Comparison of ENCODE assay signal across 8 cellular contexts in the genomic region with DNA sequence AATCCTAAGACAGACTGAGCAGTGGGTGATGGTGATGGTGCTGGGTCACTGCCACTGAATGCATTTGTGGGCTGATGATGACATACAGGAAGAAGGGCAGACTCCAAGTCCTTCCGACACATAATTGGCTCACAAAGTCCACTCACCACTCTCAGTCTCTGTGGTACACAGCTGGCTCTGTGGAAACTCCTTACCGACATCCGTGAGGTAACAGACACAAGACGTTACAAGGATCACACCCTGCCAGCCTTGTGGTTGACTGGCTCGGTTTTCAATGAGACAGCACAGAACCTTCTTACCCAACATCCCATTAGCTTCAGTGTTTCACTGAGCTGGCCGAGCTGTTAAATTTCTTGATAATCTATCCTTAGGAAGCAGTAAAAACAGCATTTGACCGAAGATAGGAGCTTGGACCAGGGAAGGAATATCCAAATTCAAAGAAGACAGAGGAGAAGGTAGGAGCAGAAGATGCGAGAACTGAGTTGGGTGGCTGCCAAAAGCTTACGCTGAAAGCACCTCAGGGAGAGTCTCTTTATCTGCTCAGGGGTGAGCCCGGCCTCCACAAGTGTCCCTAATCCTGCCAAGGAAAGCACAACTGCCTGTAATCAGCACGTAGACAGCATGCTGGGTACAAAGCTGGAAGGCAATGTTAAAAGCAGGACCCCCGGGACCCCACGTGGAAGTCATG. TPM values are rescaled to one million over a fixed set of nuclear protein-coding genes. Genes with fewer than 3 reads are reported as not detected.
DNase-seq lines count a peak whose midpoint lies in the region; ATAC-seq and TF ChIP-seq lines count a peak whose summit lies in the region.

No MANE protein-coding gene starts in this region.

- no peak overlapping the region for H3K4me2 ChIP-seq in neuronal stem cell (ENCODE audit: insufficient read depth, low read length, poor library complexity, severe bottlenecking)

- H3K79me1 ChIP-seq in neuronal stem cell (ENCODE audit: low read depth, low read length), result no peaks in the 10 kb centered on the region

- H3K27me3 Mint-ChIP-seq in activated CD4-positive, alpha-beta T cell treated with anti-CD3 and anti-CD28 coated beads, Interleukin-2, amount 10 ng/mL, durations not matched to agents 24 days and 14 days, result no peaks in the 10 kb centered on the region

- peak overlapping the region; percentile 33 for H3K4me3 Mint-ChIP-seq in activated CD4-positive, alpha-beta T cell treated with anti-CD3 and anti-CD28 coated beads, Interleukin-2, amount 10 ng/mL, durations not matched to agents 24 days and 14 days

- H3K36me3 ChIP-seq in esophagus muscularis mucosa (peaks cover 57 to 85% (median 82%) of the 10 kb centered on the region in 4 donors), neuronal stem cell (replicated peaks in 1 of 2; ENCODE audit: control insufficient read depth in 2 of 2, insufficient read depth in 2 of 2, low read length in 2 of 2) (peaks cover 35 to 73% of the 10 kb centered on the region in 2 donors)

- H3K14ac ChIP-seq in neuronal stem cell (ENCODE audit: low read length), result no peak overlapping the region

- no peak overlapping the region for H2BK15ac ChIP-seq in neuronal stem cell (ENCODE audit: low read length)

- H3K4me1 ChIP-seq in esophagus muscularis mucosa, result peaks cover 52 to 68% (median 55%) of the 10 kb centered on the region in 4 donors
- H3K4me1 ChIP-seq in neuronal stem cell (ENCODE audit: control insufficient read depth in 2 of 2, insufficient read depth in 1 of 2, low read depth in 1 of 2, low read length in 2 of 2), result peaks cover 2% of the 10 kb centered on the region in 2 donors

- no peaks in the 10 kb centered on the region for H3K9me3 ChIP-seq in esophagus muscularis mucosa
- no peaks in the 10 kb centered on the region for H3K9me3 ChIP-seq in neuronal stem cell (replicated peaks in 1 of 2; ENCODE audit: control insufficient read depth in 2 of 2, insufficient read depth in 1 of 2, low read depth in 1 of 2, low read length in 2 of 2)

- TF ChIP-seq EP300 in esophagus muscularis mucosa (IDR thresholded peaks at IDR 0.05), result no peak

- peak; percentile 72 for ATAC-seq in sciatic nerve
- no peak for ATAC-seq in GM21576 (IDR thresholded peaks at IDR 0.05; ENCODE audit: unreplicated experiment)

- no peak overlapping the region for H3K18ac ChIP-seq in neuronal stem cell (ENCODE audit: low read length)

- H3K27ac Mint-ChIP-seq in activated CD4-positive, alpha-beta T cell treated with anti-CD3 and anti-CD28 coated beads, Interleukin-2, amount 10 ng/mL, durations not matched to agents 24 days and 14 days, result peak overlapping the region; percentile 79

- no peak overlapping the region for H2AK5ac ChIP-seq in neuronal stem cell (ENCODE audit: low read depth, low read length)

- H3K27me3 ChIP-seq in esophagus muscularis mucosa (no peaks in the 10 kb centered on the region), neuronal stem cell (ENCODE audit: control insufficient read depth in 3 of 3, insufficient read depth in 3 of 3, low read depth in 1 of 3, low read length in 3 of 3) (no peaks in the 10 kb centered on the region)

- no peak for TF ChIP-seq POLR2A in esophagus muscularis mucosa (IDR thresholded peaks at IDR 0.05; ENCODE audit: low read depth)

- no peak overlapping the region for H2BK12ac ChIP-seq in neuronal stem cell (ENCODE audit: low read length)

- DNase-seq in activated CD4-positive, alpha-beta T cell treated with anti-CD3 and anti-CD28 coated beads, Interleukin-2, amount 10 ng/mL, durations not matched to agents 24 days and 14 days, result peak; percentile 76
- no peak for DNase-seq in activated CD4-positive, alpha-beta T cell treated with anti-CD3 and anti-CD28 coated beads for 1 hour
- DNase-seq in activated CD8-positive, alpha-beta memory T cell treated with anti-CD3 and anti-CD28 coated beads for 1 hour (ENCODE audit: extremely low read depth in 1 of 2, low read depth in 1 of 2), result peak; percentile 42 to 71
- DNase-seq in esophagus muscularis mucosa (ENCODE audit: extremely low spot score), result no peak
- no peak for DNase-seq in sciatic nerve (ENCODE audit: low spot score)
- DNase-seq in occipital lobe (lab: John Stamatoyannopoulos, UW), result no peak
- no peak for DNase-seq in neuronal stem cell (ENCODE audit: low spot score)

- no peak overlapping the region for H4K91ac ChIP-seq in neuronal stem cell (ENCODE audit: low read depth, low read length, poor library complexity)

- peak overlapping the region; percentile 60 to 74 (median 68) for H3K27ac ChIP-seq in esophagus muscularis mucosa (replicated peaks in 1 of 4)
- no peak overlapping the region for H3K27ac ChIP-seq in neuronal stem cell (replicated peaks; ENCODE audit: low read length)

- no peaks in the 10 kb centered on the region for H3K9me3 Mint-ChIP-seq in activated CD4-positive, alpha-beta T cell treated with anti-CD3 and anti-CD28 coated beads, Interleukin-2, amount 10 ng/mL, durations not matched to agents 24 days and 14 days

- no peak overlapping the region for H3K4me3 ChIP-seq in esophagus muscularis mucosa
- H3K4me3 ChIP-seq in neuronal stem cell (ENCODE audit: low read length in 2 of 2), result no peak overlapping the region

- no peak overlapping the region for H3K23ac ChIP-seq in neuronal stem cell (ENCODE audit: low read depth, low read length, poor library complexity)

- H2AFZ ChIP-seq in neuronal stem cell (ENCODE audit: low read length), result no peak overlapping the region

- peaks cover 30% of the 10 kb centered on the region for H3K4me1 Mint-ChIP-seq in activated CD4-positive, alpha-beta T cell treated with anti-CD3 and anti-CD28 coated beads, Interleukin-2, amount 10 ng/mL, durations not matched to agents 24 days and 14 days

- H3K9ac ChIP-seq in neuronal stem cell (ENCODE audit: low read depth, low read length, poor library complexity), result no peak overlapping the region

- H4K8ac ChIP-seq in neuronal stem cell (ENCODE audit: low read depth, low read length), result no peak overlapping the region

- H3K36me3 Mint-ChIP-seq in activated CD4-positive, alpha-beta T cell treated with anti-CD3 and anti-CD28 coated beads, Interleukin-2, amount 10 ng/mL, durations not matched to agents 24 days and 14 days (ENCODE audit: low read depth), result peaks cover 66% of the 10 kb centered on the region

- H3K4ac ChIP-seq in neuronal stem cell (ENCODE audit: low read length), result no peak overlapping the region

- TF ChIP-seq CTCF in esophagus muscularis mucosa (IDR thresholded peaks at IDR 0.05), result no peak

- 47% methylated on average over 13 of the region's 13 CpGs for WGBS in esophagus muscularis mucosa
- WGBS in neuronal stem cell (ENCODE audit: extremely low coverage in 2 of 2, insufficient read length in 2 of 2, insufficient replicate concordance in 1 of 2), 2 donors, result no CpG with 5 or more reads among the region's 13 CpGs

- intact Hi-C loops in activated CD4-positive, alpha-beta T cell treated with anti-CD3 and anti-CD28 coated beads, Interleukin-2, amount 10 ng/mL, durations not matched to agents 24 days and 14 days (cut with micrococcal nuclease), result no loop called here
- intact Hi-C loops in esophagus muscularis mucosa (cut with DNase I), result loop anchor here (5.0 to 10.0 kb wide), 2 partner anchors 34 to 161 kb away; no protein-coding TSS in a partner anchor
- intact Hi-C loops in sciatic nerve (cut with DNase I), result no loop called here

- no peak overlapping the region for H2BK120ac ChIP-seq in neuronal stem cell (ENCODE audit: low read depth, low read length)

- no peak overlapping the region for H2BK5ac ChIP-seq in neuronal stem cell (ENCODE audit: low read length)

RNA-seq across cellular contexts. Expression of a gene that starts 5.5 kb away (rescaled TPM):
- 3.4 and 3.7 TPM in 2 replicates for total RNA-seq in activated CD4-positive, alpha-beta T cell treated with anti-CD3 and anti-CD28 coated beads, Interleukin-2, amount 10 ng/mL, durations not matched to agents 24 days and 14 days
- 100 to 1,000 TPM; 405 to 422 (median 411) TPM for total RNA-seq in esophagus muscularis mucosa
- 185 TPM for total RNA-seq in sciatic nerve
- total RNA-seq in occipital lobe, result 34.6 TPM
- polyA plus RNA-seq in neuronal stem cell (2013, experiment 1 of 2), result 91.4 TPM
- 90.3 TPM for polyA plus RNA-seq in neuronal stem cell (2013, experiment 2 of 2)

RNA-seq across cellular contexts. Expression of a gene that starts 10.1 kb away (rescaled TPM):
- total RNA-seq in activated CD4-positive, alpha-beta T cell treated with anti-CD3 and anti-CD28 coated beads, Interleukin-2, amount 10 ng/mL, durations not matched to agents 24 days and 14 days, result 82.5 and 86.3 TPM in 2 replicates
- total RNA-seq in esophagus muscularis mucosa (10 to 100 TPM; 29.5 to 54.5 (median 49.5) TPM), sciatic nerve (37.2 TPM), occipital lobe (20.0 TPM)
- polyA plus RNA-seq in neuronal stem cell (2013, experiment 1 of 2), result 9.1 TPM
- 9.1 TPM for polyA plus RNA-seq in neuronal stem cell (2013, experiment 2 of 2)

RNA-seq across cellular contexts. Expression of a gene that starts 10.3 kb away (rescaled TPM):
- total RNA-seq in activated CD4-positive, alpha-beta T cell treated with anti-CD3 and anti-CD28 coated beads, Interleukin-2, amount 10 ng/mL, durations not matched to agents 24 days and 14 days, result 32.9 and 35.5 TPM in 2 replicates
- total RNA-seq in esophagus muscularis mucosa (10 to 100 TPM; 18.3 to 29.7 (median 23.0) TPM), sciatic nerve (29.1 TPM), occipital lobe (17.8 TPM)
- 29.2 TPM for polyA plus RNA-seq in neuronal stem cell (2013, experiment 1 of 2)
- 31.8 TPM for polyA plus RNA-seq in neuronal stem cell (2013, experiment 2 of 2)

RNA-seq across cellular contexts. Expression of a gene that starts 20.8 kb away (rescaled TPM):
- 515 and 539 TPM in 2 replicates for total RNA-seq in activated CD4-positive, alpha-beta T cell treated with anti-CD3 and anti-CD28 coated beads, Interleukin-2, amount 10 ng/mL, durations not matched to agents 24 days and 14 days
- 100 to 1,000 TPM; 133 to 173 (median 157) TPM for total RNA-seq in esophagus muscularis mucosa
- total RNA-seq in sciatic nerve, result 154 TPM
- 87.7 TPM for total RNA-seq in occipital lobe
- 225 TPM for polyA plus RNA-seq in neuronal stem cell (2013, experiment 1 of 2)
- polyA plus RNA-seq in neuronal stem cell (2013, experiment 2 of 2), result 226 TPM

RNA-seq across cellular contexts. Expression of a gene that starts 21.6 kb away (rescaled TPM):
- 15.1 and 15.3 TPM in 2 replicates for total RNA-seq in activated CD4-positive, alpha-beta T cell treated with anti-CD3 and anti-CD28 coated beads, Interleukin-2, amount 10 ng/mL, durations not matched to agents 24 days and 14 days
- total RNA-seq in esophagus muscularis mucosa, result 10 to 100 TPM; 17.1 to 22.4 (median 18.8) TPM
- 30.3 TPM for total RNA-seq in sciatic nerve
- total RNA-seq in occipital lobe, result 61.3 TPM
- polyA plus RNA-seq in neuronal stem cell (2013, experiment 1 of 2), result 11.3 TPM
- polyA plus RNA-seq in neuronal stem cell (2013, experiment 2 of 2), result 12.1 TPM

Comparison
In these comparisons a context has a peak if more than half of its experiments do, and no peak if none do; other contexts are left out.
1. DNase-seq: peak in activated CD4-positive, alpha-beta T cell treated with anti-CD3 and anti-CD28 coated beads, Interleukin-2, amount 10 ng/mL, durations not matched to agents 24 days and 14 days (single experiment) and activated CD8-positive, alpha-beta memory T cell treated with anti-CD3 and anti-CD28 coated beads for 1 hour (2 of 2); none in activated CD4-positive, alpha-beta T cell treated with anti-CD3 and anti-CD28 coated beads for 1 hour (single experiment), esophagus muscularis mucosa (single experiment), sciatic nerve (single experiment), occipital lobe (single experiment) and neuronal stem cell (single experiment).